Comparison of ENCODE assay signal across 1 cellular context in genomic region chr2:218879881-218880748, GRCh38.
A peak's percentile ranks its signal among the peaks of the same experiment; 100 is the strongest.
TF ChIP-seq lines count a peak whose summit lies in the region.

No MANE protein-coding gene starts in this region.

TF ChIP-seq in HepG2, 621 proteins besides CTCF, POLR2A, EP300 and RAD21 (continues in another document):
- no peak for TF ChIP-seq TOE1 (CRISPR knock-in tag; IDR thresholded peaks at IDR 0.05)
- TF ChIP-seq ZXDC (CRISPR knock-in tag; IDR thresholded peaks at IDR 0.05) = no peak
- TF ChIP-seq ZNF687 (CRISPR knock-in tag; IDR thresholded peaks at IDR 0.05) = peak; percentile 15; the same call in 1 of the 2 replicates
- no peak for TF ChIP-seq CHCHD3 (CRISPR knock-in tag; IDR thresholded peaks at IDR 0.05)
- no peak for TF ChIP-seq PBX2 (CRISPR knock-in tag; IDR thresholded peaks at IDR 0.05)
- TF ChIP-seq ZNF646 (CRISPR knock-in tag; IDR thresholded peaks at IDR 0.05) = no peak
- no peak for TF ChIP-seq IKZF5 (CRISPR knock-in tag; IDR thresholded peaks at IDR 0.05)
- peak; percentile 29; the same call in 1 of the 2 replicates for TF ChIP-seq ZNF768 (CRISPR knock-in tag; IDR thresholded peaks at IDR 0.05)
- TF ChIP-seq MIXL1 (CRISPR knock-in tag; IDR thresholded peaks at IDR 0.05) = no peak
- no peak for TF ChIP-seq ZNF512B (CRISPR knock-in tag; IDR thresholded peaks at IDR 0.05; ENCODE audit: borderline replicate concordance)
- no peak for TF ChIP-seq ZHX1 (CRISPR knock-in tag; IDR thresholded peaks at IDR 0.05; ENCODE audit: low read depth)
- TF ChIP-seq ZNF780A (CRISPR knock-in tag; IDR thresholded peaks at IDR 0.05) = no peak
- no peak for TF ChIP-seq ARHGAP35 (CRISPR knock-in tag; IDR thresholded peaks at IDR 0.05; ENCODE audit: borderline replicate concordance)
- TF ChIP-seq NFIB (CRISPR knock-in tag; IDR thresholded peaks at IDR 0.05; ENCODE audit: borderline replicate concordance) = no peak
- TF ChIP-seq SRSF1 (optimal IDR thresholded peaks at IDR 0.05; ENCODE audit: low read depth, low read length) = no peak
- TF ChIP-seq PAWR (CRISPR knock-in tag; IDR thresholded peaks at IDR 0.05; ENCODE audit: borderline replicate concordance) = no peak
- 0 out of 2 replicates have a peak, but pooled peaks have one; percentile 4 for TF ChIP-seq HNRNPL (IDR thresholded peaks at IDR 0.05; ENCODE audit: low read depth, low read length)
- no peak for TF ChIP-seq JUND (CRISPR knock-in tag; IDR thresholded peaks at IDR 0.05)
- TF ChIP-seq ZNF503 (CRISPR knock-in tag; IDR thresholded peaks at IDR 0.05) = no peak
- no peak for TF ChIP-seq ZBTB25 (CRISPR knock-in tag; IDR thresholded peaks at IDR 0.05)
- TF ChIP-seq PATZ1 (CRISPR knock-in tag; IDR thresholded peaks at IDR 0.05) = 0 out of 2 replicates have a peak, but pooled peaks have one; percentile 12
- TF ChIP-seq DR1 (CRISPR knock-in tag; IDR thresholded peaks at IDR 0.05) = no peak
